In the genomic region with DNA sequence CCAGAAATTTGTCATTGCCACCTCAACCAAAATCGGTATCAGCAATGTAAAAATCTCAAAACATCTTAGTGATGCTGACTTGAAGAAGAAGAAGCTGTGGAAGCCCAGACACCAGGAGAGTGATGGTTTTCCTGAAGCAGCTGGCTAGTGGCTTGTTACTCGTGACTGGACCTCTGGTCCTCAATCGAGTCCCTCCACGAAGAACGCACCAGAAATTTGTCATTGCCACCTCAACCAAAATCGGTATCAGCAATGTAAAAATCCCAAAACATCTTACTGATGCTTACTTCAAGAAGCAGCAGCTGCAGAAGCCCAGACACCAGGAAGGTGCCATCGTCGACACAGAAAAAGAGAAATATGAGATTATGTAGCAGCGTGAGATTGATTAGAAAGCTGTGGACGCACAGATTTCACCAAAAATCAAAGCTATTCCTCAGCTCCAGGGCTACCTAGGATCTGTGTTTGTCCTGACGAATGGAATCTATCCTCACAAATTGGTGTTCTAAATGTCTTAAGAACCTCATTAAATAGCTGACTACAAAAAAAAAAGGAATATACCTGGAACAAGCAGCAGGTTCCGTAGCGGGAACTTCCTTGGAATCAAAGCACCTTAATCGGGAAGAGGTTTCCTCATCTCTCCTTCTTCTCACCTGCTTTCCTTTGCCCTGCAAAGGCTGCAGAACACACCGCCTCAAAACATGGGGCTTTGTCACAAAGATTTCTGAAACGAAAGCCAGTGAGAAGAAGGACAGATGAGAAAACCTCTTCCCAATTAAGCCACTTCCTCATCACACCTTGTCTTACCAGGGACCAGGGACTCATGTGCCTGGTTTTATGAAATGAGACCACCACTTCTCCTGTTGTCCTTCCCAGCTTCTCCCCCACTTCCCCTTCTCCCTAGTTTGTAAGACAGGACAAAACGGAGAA, we compare ENCODE assay signal across 13 cellular contexts. TPM values are rescaled to one million over a fixed set of nuclear protein-coding genes. Genes with fewer than 3 reads are reported as not detected.
DNase-seq lines count a peak whose midpoint lies in the region; ATAC-seq and TF ChIP-seq lines count a peak whose summit lies in the region.
"Not testable (repeated sequence)": the region's sequence is repeated elsewhere in the genome, so short reads cannot be mapped to it uniquely, and the experiment has no call there.
"Had no signal": no experiment of that assay in that cellular context is flagged by ENCODE, and none has a peak within 500 bp of the region (broad histone marks: within the 10 kb centered on the region; RNA-seq: fewer than 3 reads in every experiment).

No MANE protein-coding gene starts in this region.

- not testable (repeated sequence) for ATAC-seq in activated CD8-positive, alpha-beta T cell treated with anti-CD3 and anti-CD28 coated beads, Interleukin-2, amount 10 ng/mL, durations not matched to agents 7 days and 5 days
- ATAC-seq in activated T-helper 17 cell treated with anti-CD3 and anti-CD28 coated beads, Interleukin-2, amount 50 U/mL, for 72 hours (replicated peaks), result peak; percentile 41

- H3K18ac ChIP-seq in mesendoderm (ENCODE audit: low read length), result not testable (repeated sequence)

- H3K27me3 Mint-ChIP-seq in activated CD8-positive, alpha-beta T cell treated with anti-CD3 and anti-CD28 coated beads, Interleukin-2, amount 10 ng/mL, durations not matched to agents 7 days and 5 days (ENCODE audit: low read depth); activated T-helper 17 cell treated with anti-CD3 and anti-CD28 coated beads, Interleukin-2, amount 50 U/mL, for 72 hours: not testable (repeated sequence)
- peaks cover 31% of the 10 kb centered on the region for H3K27me3 Mint-ChIP-seq in type B pancreatic cell

- not testable (repeated sequence) for H2BK120ac ChIP-seq in mesendoderm (ENCODE audit: low read depth, low read length)

- H3K27ac Mint-ChIP-seq in activated CD8-positive, alpha-beta T cell treated with anti-CD3 and anti-CD28 coated beads, Interleukin-2, amount 10 ng/mL, durations not matched to agents 7 days and 5 days, result peak overlapping the region; percentile 43
- not testable (repeated sequence) for H3K27ac Mint-ChIP-seq in activated T-helper 17 cell treated with anti-CD3 and anti-CD28 coated beads, Interleukin-2, amount 50 U/mL, for 72 hours; type B pancreatic cell

- not testable (repeated sequence) for H3K27me3 ChIP-seq in mesendoderm (ENCODE audit: insufficient read depth, low read length, poor library complexity); spleen (replicated peaks in 1 of 7)

- H3K4me2 ChIP-seq in mesendoderm (ENCODE audit: low read length), result not testable (repeated sequence)

- CTCF ChIA-PET in activated CD8-positive, alpha-beta T cell treated with anti-CD3 and anti-CD28 coated beads, Interleukin-2, amount 10 ng/mL, durations not matched to agents 7 days and 5 days (lab: Charles Lee), result not testable (repeated sequence)

- not testable (repeated sequence) for H3K4me1 ChIP-seq in mesendoderm (ENCODE audit: control insufficient read depth, low read depth, low read length); spleen

- not testable (repeated sequence) for H2AK5ac ChIP-seq in mesendoderm (ENCODE audit: low read length)

- H3K27ac ChIP-seq in mesendoderm (ENCODE audit: low read depth, low read length); spleen: not testable (repeated sequence)

- H3K4me3 ChIP-seq in mesendoderm (ENCODE audit: low read length); spleen: not testable (repeated sequence)

- not testable (repeated sequence) for H3K4me1 Mint-ChIP-seq in activated CD8-positive, alpha-beta T cell treated with anti-CD3 and anti-CD28 coated beads, Interleukin-2, amount 10 ng/mL, durations not matched to agents 7 days and 5 days (ENCODE audit: low read depth); activated T-helper 17 cell treated with anti-CD3 and anti-CD28 coated beads, Interleukin-2, amount 50 U/mL, for 72 hours
- H3K4me1 Mint-ChIP-seq in type B pancreatic cell (ENCODE audit: unreplicated experiment), result peaks cover 11% of the 10 kb centered on the region

- not testable (repeated sequence) for H3K9me3 ChIP-seq in spleen

- not testable (repeated sequence) for H3K9ac ChIP-seq in mesendoderm (ENCODE audit: low read length)

- not testable (repeated sequence) for H4K8ac ChIP-seq in mesendoderm (ENCODE audit: low read depth, low read length)

- not testable (repeated sequence) for H4K5ac ChIP-seq in mesendoderm (ENCODE audit: low read length)

- H3K36me3 Mint-ChIP-seq in activated CD8-positive, alpha-beta T cell treated with anti-CD3 and anti-CD28 coated beads, Interleukin-2, amount 10 ng/mL, durations not matched to agents 7 days and 5 days (ENCODE audit: low read depth); activated T-helper 17 cell treated with anti-CD3 and anti-CD28 coated beads, Interleukin-2, amount 50 U/mL, for 72 hours (ENCODE audit: low read depth); type B pancreatic cell: not testable (repeated sequence)

- H3K79me1 ChIP-seq in mesendoderm (ENCODE audit: low read length), result not testable (repeated sequence)

- not testable (repeated sequence) for H3K56ac ChIP-seq in mesendoderm (ENCODE audit: low read length)

- POLR2A ChIA-PET in activated CD8-positive, alpha-beta T cell treated with anti-CD3 and anti-CD28 coated beads, Interleukin-2, amount 10 ng/mL, durations not matched to agents 7 days and 5 days (lab: Charles Lee), result not testable (repeated sequence)

- in situ Hi-C loops in KBM-7 (cut with MboI; ENCODE audit: low pct_unique_long_range_greater_than_20kb, low sequenced_read_pairs), result loop anchor here (10.0 kb wide), 1 partner anchor 50 kb away; no protein-coding TSS in a partner anchor

- DNase-seq in KBM-7 (peak; percentile 77), ecto neural progenitor cell (ENCODE audit: low spot score) (peak; percentile 18), mesendoderm (peak; percentile 23), spleen (peak; percentile 2), type B pancreatic cell (ENCODE audit: extremely low spot score, unreplicated experiment) (peak; percentile 1)
- DNase-seq in activated CD8-positive, alpha-beta T cell treated with anti-CD3 and anti-CD28 coated beads, Interleukin-2, amount 10 ng/mL, durations not matched to agents 7 days and 5 days, result peak; percentile 34

- not testable (repeated sequence) for H3K4ac ChIP-seq in mesendoderm (ENCODE audit: low read depth, low read length)

- no CpG with 5 or more reads among the region's 17 CpGs for WGBS in mesendoderm (ENCODE audit: extremely low coverage, insufficient coverage, low lambda C conversion rate)
- WGBS in spleen, 5 donors, result 87 to 94% (median 92%) methylated on average over 12 to 15 of the region's 17 CpGs

- H3K79me2 ChIP-seq in mesendoderm (ENCODE audit: control insufficient read depth, insufficient read depth, low read length), result not testable (repeated sequence)

- H2BK5ac ChIP-seq in mesendoderm (ENCODE audit: low read length), result not testable (repeated sequence)

- H3K4me3 Mint-ChIP-seq in activated CD8-positive, alpha-beta T cell treated with anti-CD3 and anti-CD28 coated beads, Interleukin-2, amount 10 ng/mL, durations not matched to agents 7 days and 5 days; activated T-helper 17 cell treated with anti-CD3 and anti-CD28 coated beads, Interleukin-2, amount 50 U/mL, for 72 hours; type B pancreatic cell: not testable (repeated sequence)

- H3K9me3 Mint-ChIP-seq in activated CD8-positive, alpha-beta T cell treated with anti-CD3 and anti-CD28 coated beads, Interleukin-2, amount 10 ng/mL, durations not matched to agents 7 days and 5 days (ENCODE audit: insufficient read depth); activated T-helper 17 cell treated with anti-CD3 and anti-CD28 coated beads, Interleukin-2, amount 50 U/mL, for 72 hours; type B pancreatic cell: not testable (repeated sequence)

- H2BK15ac ChIP-seq in mesendoderm (replicated peaks; ENCODE audit: low read depth), result not testable (repeated sequence)

- not testable (repeated sequence) for TF ChIP-seq CTCF in spleen (IDR thresholded peaks at IDR 0.05 in 8 of 11, conservative IDR thresholded peaks at IDR 0.05 in 3 of 11); type B pancreatic cell (conservative IDR thresholded peaks at IDR 0.05)

- intact Hi-C loops in spleen (cut with DNase I; ENCODE audit: low total_unique reads), result not testable (repeated sequence)

- not testable (repeated sequence) for TF ChIP-seq POLR2A in spleen (IDR thresholded peaks at IDR 0.05)

- not testable (repeated sequence) for H3K36me3 ChIP-seq in mesendoderm (ENCODE audit: control insufficient read depth, insufficient read depth, low read length); spleen

- H3K23ac ChIP-seq in mesendoderm (ENCODE audit: low read length), result not testable (repeated sequence)

RNA-seq across cellular contexts. Expression of a gene that starts 37.6 kb away (rescaled TPM):
- total RNA-seq in activated CD8-positive, alpha-beta T cell treated with anti-CD3 and anti-CD28 coated beads, Interleukin-2, amount 10 ng/mL, durations not matched to agents 7 days and 5 days, result 1 to 10 TPM; 1.1 to 1.4 TPM
- total RNA-seq in activated T-helper 17 cell treated with anti-CD3 and anti-CD28 coated beads, Interleukin-2, amount 50 U/mL, for 72 hours, result 1 to 10 TPM in 1 of 2 donors, under 1 TPM in 1; 0.63 to 1.4 TPM
- 0.04 TPM for polyA plus RNA-seq in mesendoderm (2013, experiment 1 of 2)
- polyA plus RNA-seq in mesendoderm (2013, experiment 2 of 2), result 0.06 TPM
- total RNA-seq in spleen (under 1 TPM in 4 of 7 donors, not detected in 3; 0.26 to 0.98 (median 0.37) TPM), type B pancreatic cell (ENCODE audit: low replicate concordance) (not detected in 2 replicates)
- polyA plus RNA-seq in spleen, result 1 to 10 TPM in 1 of 3 donors, under 1 TPM in 1, not detected in 1; 0.55 to 1.8 TPM
- total RNA-seq: A673, GM23248, H4, HT-29 had no signal
- polyA plus RNA-seq: AG04450; CD4-positive, alpha-beta memory T cell; GM23248 had no signal

Comparison
In these comparisons a context has a peak if more than half of its experiments do, and no peak if none do; other contexts are left out.
1. DNase-seq: peak in every context shown above with its lines; median percentile 77 in KBM-7; 34 in activated CD8-positive, alpha-beta T cell treated with anti-CD3 and anti-CD28 coated beads, Interleukin-2, amount 10 ng/mL, durations not matched to agents 7 days and 5 days; 23 in mesendoderm; 18 in ecto neural progenitor cell; 2 in spleen; 1 in type B pancreatic cell.